11 cellular contexts compared by ENCODE assay signal in genomic region chr17:80921159-80921558, GRCh38.
"Had no signal": no experiment of that assay in that cellular context is flagged by ENCODE, and none has a peak within 500 bp of the region (broad histone marks: within the 10 kb centered on the region; RNA-seq: fewer than 3 reads in every experiment).

No MANE protein-coding gene starts in this region.

- H3K9me3 Mint-ChIP-seq: activated CD4-positive, alpha-beta memory T cell treated with anti-CD3 and anti-CD28 coated beads, Interleukin-2, amount 10 ng/mL, durations not matched to agents 7 days and 5 days; activated naive CD8-positive, alpha-beta T cell treated with anti-CD3 and anti-CD28 coated beads, Interleukin-2, amount 50 U/mL, for 24 hours; activated T-cell treated with anti-CD3 and anti-CD28 coated beads, Interleukin-2, amount 50 U/mL, for 4 hours; naive thymus-derived CD4-positive, alpha-beta T cell; T-helper 1 cell treated with Interleukin-12 subunit alpha and Interleukin-12 subunit beta and Interleukin-4 antibody, amounts not matched to agents 30 μg/mL and 1 μg/mL, for 36 hours had no signal

- H3K4me3 ChIP-seq: prostate gland, stomach had no signal

- H3K27ac ChIP-seq: neutrophil, prostate gland had no signal

- H3K4me1 Mint-ChIP-seq: activated CD4-positive, alpha-beta memory T cell treated with anti-CD3 and anti-CD28 coated beads, Interleukin-2, amount 10 ng/mL, durations not matched to agents 7 days and 5 days; activated CD4-positive, alpha-beta T cell treated with anti-CD3 and anti-CD28 coated beads for 36 hours; activated naive CD8-positive, alpha-beta T cell treated with anti-CD3 and anti-CD28 coated beads, Interleukin-2, amount 50 U/mL, for 24 hours had no signal

- H3K4me3 Mint-ChIP-seq: activated CD4-positive, alpha-beta memory T cell treated with anti-CD3 and anti-CD28 coated beads, Interleukin-2, amount 10 ng/mL, durations not matched to agents 7 days and 5 days; activated CD4-positive, alpha-beta T cell treated with anti-CD3 and anti-CD28 coated beads for 36 hours; activated naive CD8-positive, alpha-beta T cell treated with anti-CD3 and anti-CD28 coated beads, Interleukin-2, amount 50 U/mL, for 24 hours; activated T-cell treated with anti-CD3 and anti-CD28 coated beads, Interleukin-2, amount 50 U/mL, for 4 hours; naive thymus-derived CD4-positive, alpha-beta T cell; T-helper 1 cell treated with Interleukin-12 subunit alpha and Interleukin-12 subunit beta and Interleukin-4 antibody, amounts not matched to agents 30 μg/mL and 1 μg/mL, for 36 hours had no signal

- H3K27ac Mint-ChIP-seq: activated CD4-positive, alpha-beta memory T cell treated with anti-CD3 and anti-CD28 coated beads, Interleukin-2, amount 10 ng/mL, durations not matched to agents 7 days and 5 days; activated CD4-positive, alpha-beta T cell treated with anti-CD3 and anti-CD28 coated beads for 36 hours; activated naive CD8-positive, alpha-beta T cell treated with anti-CD3 and anti-CD28 coated beads, Interleukin-2, amount 50 U/mL, for 24 hours; T-helper 1 cell treated with Interleukin-12 subunit alpha and Interleukin-12 subunit beta and Interleukin-4 antibody, amounts not matched to agents 30 μg/mL and 1 μg/mL, for 36 hours had no signal

- DNase-seq: activated CD4-positive, alpha-beta memory T cell treated with anti-CD3 and anti-CD28 coated beads, Interleukin-2, amount 10 ng/mL, durations not matched to agents 7 days and 5 days; activated CD4-positive, alpha-beta T cell treated with anti-CD3 and anti-CD28 coated beads for 36 hours; activated effector memory CD4-positive, alpha-beta T cell treated with anti-CD3 and anti-CD28 coated beads, Interleukin-2, amount 50 U/mL, for 16 hours; activated naive CD8-positive, alpha-beta T cell treated with anti-CD3 and anti-CD28 coated beads, Interleukin-2, amount 50 U/mL, for 24 hours; activated T-cell treated with anti-CD3 and anti-CD28 coated beads, Interleukin-2, amount 50 U/mL, for 4 hours; naive thymus-derived CD4-positive, alpha-beta T cell; stimulated activated CD4-positive, alpha-beta T cell treated with anti-CD3 and anti-CD28 coated beads, Interleukin-1b, Interleukin-23, amount 100 ng/mL, for 48 hours; stomach had no signal

- H3K27me3 Mint-ChIP-seq: activated CD4-positive, alpha-beta memory T cell treated with anti-CD3 and anti-CD28 coated beads, Interleukin-2, amount 10 ng/mL, durations not matched to agents 7 days and 5 days; activated CD4-positive, alpha-beta T cell treated with anti-CD3 and anti-CD28 coated beads for 36 hours; activated naive CD8-positive, alpha-beta T cell treated with anti-CD3 and anti-CD28 coated beads, Interleukin-2, amount 50 U/mL, for 24 hours; naive thymus-derived CD4-positive, alpha-beta T cell had no signal

- H3K27me3 ChIP-seq: neutrophil, stomach had no signal

- H3K4me1 ChIP-seq: prostate gland had no signal

- ATAC-seq: activated CD4-positive, alpha-beta T cell treated with anti-CD3 and anti-CD28 coated beads for 36 hours; activated naive CD8-positive, alpha-beta T cell treated with anti-CD3 and anti-CD28 coated beads, Interleukin-2, amount 50 U/mL, for 24 hours; activated T-cell treated with anti-CD3 and anti-CD28 coated beads, Interleukin-2, amount 50 U/mL, for 4 hours; naive thymus-derived CD4-positive, alpha-beta T cell had no signal

- H3K9me3 ChIP-seq: neutrophil, prostate gland, stomach had no signal
